Comparison of ENCODE assay signal across 8 cellular contexts in genomic region chr11:65487467-65488272, GRCh38. TPM values are rescaled to one million over a fixed set of nuclear protein-coding genes. Genes with fewer than 3 reads are reported as not detected.
DNase-seq lines count a peak whose midpoint lies in the region; ATAC-seq and TF ChIP-seq lines count a peak whose summit lies in the region.

No MANE protein-coding gene starts in this region.

- peak; percentile 43 to 46 for ATAC-seq in activated CD4-positive, CD25-positive, alpha-beta regulatory T cell treated with anti-CD3 and anti-CD28 coated beads, Interleukin-2, amount 50 U/mL, for 24 hours
- ATAC-seq in HG03342 (IDR thresholded peaks at IDR 0.05; ENCODE audit: unreplicated experiment) = peak; percentile 59
- peak; percentile 64 to 74 for ATAC-seq in activated naive CD4-positive, alpha-beta T cell treated with anti-CD3 and anti-CD28 coated beads, Interleukin-2, amount 50 U/mL, for 72 hours
- no peak for ATAC-seq in HG02884 (IDR thresholded peaks at IDR 0.05; ENCODE audit: unreplicated experiment)

- peak overlapping the region; percentile 76 for H3K4me3 Mint-ChIP-seq in nephron progenitor cell

- no peak for DNase-seq in activated CD4-positive, CD25-positive, alpha-beta regulatory T cell (lab: John Stamatoyannopoulos, UW)
- DNase-seq in NCI-H510A treated with DMSO at 0.1 percent for 48 hours (lab: John Stamatoyannopoulos, UW) (peak; percentile 99), globus pallidus (ENCODE audit: low spot score) (peak; percentile 100), nephron progenitor cell (peak; percentile 92)
- DNase-seq in activated naive CD4-positive, alpha-beta T cell treated with anti-CD3 and anti-CD28 coated beads, Interleukin-2, amount 50 U/mL, for 72 hours (ENCODE audit: low spot score in 2 of 2) = no peak

- no peaks in the 10 kb centered on the region for H3K9me3 Mint-ChIP-seq in activated naive CD4-positive, alpha-beta T cell treated with anti-CD3 and anti-CD28 coated beads, Interleukin-2, amount 50 U/mL, for 72 hours
- H3K9me3 Mint-ChIP-seq in nephron progenitor cell = no peaks in the 10 kb centered on the region

- TF ChIP-seq CTCF in nephron progenitor cell (IDR thresholded peaks at IDR 0.05) = no peak

- H3K27ac Mint-ChIP-seq in activated naive CD4-positive, alpha-beta T cell treated with anti-CD3 and anti-CD28 coated beads, Interleukin-2, amount 50 U/mL, for 72 hours = peak overlapping the region; percentile 66 to 83
- H3K27ac Mint-ChIP-seq in nephron progenitor cell = peak overlapping the region; percentile 100

- no peaks in the 10 kb centered on the region for H3K36me3 Mint-ChIP-seq in activated naive CD4-positive, alpha-beta T cell treated with anti-CD3 and anti-CD28 coated beads, Interleukin-2, amount 50 U/mL, for 72 hours
- no peaks in the 10 kb centered on the region for H3K36me3 Mint-ChIP-seq in nephron progenitor cell (ENCODE audit: low read depth)

- H3K27me3 Mint-ChIP-seq in nephron progenitor cell (ENCODE audit: low read depth, poor library complexity) = peaks cover 7% of the 10 kb centered on the region

- peaks cover 87% of the 10 kb centered on the region for H3K4me1 Mint-ChIP-seq in nephron progenitor cell

RNA-seq across cellular contexts. Expression of gene MALAT1, which starts 11.2 kb away (rescaled TPM):
- total RNA-seq in activated naive CD4-positive, alpha-beta T cell treated with anti-CD3 and anti-CD28 coated beads, Interleukin-2, amount 50 U/mL, for 72 hours = over 10,000 TPM in 1 of 2 donors, 1,000 to 10,000 TPM in 1; 7,127 to 16,609 TPM

RNA-seq across cellular contexts. Expression of gene SCYL1, which starts 37.2 kb away (rescaled TPM):
- total RNA-seq in activated naive CD4-positive, alpha-beta T cell treated with anti-CD3 and anti-CD28 coated beads, Interleukin-2, amount 50 U/mL, for 72 hours = 10 to 100 TPM; 74.3 to 93.2 TPM

Comparison
In these comparisons a context has a peak if more than half of its experiments do, and no peak if none do; other contexts are left out.
1. DNase-seq: peak in NCI-H510A treated with DMSO at 0.1 percent for 48 hours (single experiment), globus pallidus (single experiment) and nephron progenitor cell (single experiment); none in activated CD4-positive, CD25-positive, alpha-beta regulatory T cell (0 of 4) and activated naive CD4-positive, alpha-beta T cell treated with anti-CD3 and anti-CD28 coated beads, Interleukin-2, amount 50 U/mL, for 72 hours (0 of 2).